Comparison of ENCODE assay signal across 18 cellular contexts in the genomic region with DNA sequence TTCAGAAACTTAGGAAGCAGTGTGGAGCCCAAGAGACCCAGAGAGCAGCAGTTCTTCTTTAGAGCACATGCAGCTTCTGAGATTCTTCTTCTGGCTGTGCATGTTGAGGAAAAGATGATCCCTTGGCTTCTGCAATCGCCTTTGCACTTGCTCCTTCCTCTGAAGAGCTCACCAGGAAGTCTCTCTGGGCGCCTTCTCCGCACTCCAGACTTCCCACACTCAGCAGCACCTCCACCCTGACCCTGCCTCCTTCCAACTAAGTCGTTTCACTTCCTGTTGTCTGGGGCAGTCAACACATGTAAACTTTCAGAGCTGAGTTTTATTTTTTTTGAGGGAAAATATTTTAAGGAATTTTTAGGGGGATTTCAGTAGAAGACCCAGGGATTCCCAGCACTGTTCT.
DNase-seq lines count a peak whose midpoint lies in the region; ATAC-seq, FAIRE-seq and TF ChIP-seq lines count a peak whose summit lies in the region.
"Had no signal": no experiment of that assay in that cellular context is flagged by ENCODE, and none has a peak within 500 bp of the region (broad histone marks: within the 10 kb centered on the region; RNA-seq: fewer than 3 reads in every experiment).

No MANE protein-coding gene starts in this region.

- H3K9me3 ChIP-seq in heart left ventricle (no peaks in the 10 kb centered on the region), left ventricle myocardium inferior (replicated peaks) (no peaks in the 10 kb centered on the region), RWPE2 (ENCODE audit: severe bottlenecking) (no peaks in the 10 kb centered on the region), transverse colon (no peaks in the 10 kb centered on the region)

- no peak overlapping the region for H3K4me3 ChIP-seq in heart left ventricle
- H3K4me3 ChIP-seq in left ventricle myocardium inferior, result no peak overlapping the region
- H3K4me3 ChIP-seq in RWPE2 (ENCODE audit: severe bottlenecking), result no peak overlapping the region
- no peak overlapping the region for H3K4me3 ChIP-seq in transverse colon

- no peak for TF ChIP-seq EP300 in transverse colon (IDR thresholded peaks at IDR 0.05; ENCODE audit: low read depth)

- FAIRE-seq in frontal cortex (lab: Jason Lieb, UNC), result no peak
- FAIRE-seq: A204.1, RCC 7860 had no signal

- no peak for TF ChIP-seq POLR2A in heart left ventricle (IDR thresholded peaks at IDR 0.05)
- TF ChIP-seq POLR2A in transverse colon (IDR thresholded peaks at IDR 0.05), result no peak

- intact Hi-C loops in heart left ventricle (cut with DNase I), result no loop called here
- intact Hi-C loops in left ventricle myocardium inferior (cut with micrococcal nuclease), result no loop called here
- intact Hi-C loops in left colon (cut with DNase I, micrococcal nuclease), result no loop called here
- intact Hi-C loops in transverse colon (cut with DNase I; ENCODE audit: low total_unique reads), result no loop called here

- DNase-seq in heart left ventricle (peak in 2 of 5 donors; percentile 28 to 38), left ventricle myocardium inferior (no peak), RWPE2 (ENCODE audit: low spot score) (no peak), left colon (peak; percentile 65 to 83), transverse colon (peak; percentile 75), frontal cortex (ENCODE audit: low spot score in 2 of 2) (no peak)
- DNase-seq in effector CD8-positive, alpha-beta T cell (lab: John Stamatoyannopoulos, UW), result no peak
- DNase-seq: activated CD4-positive, alpha-beta T cell treated with anti-CD3 and anti-CD28 coated beads for 48 hours; activated naive CD8-positive, alpha-beta T cell treated with anti-CD3 and anti-CD28 coated beads, Interleukin-2, amount 50 U/mL, for 24 hours; activated T-cell treated with anti-CD3 and anti-CD28 coated beads, Interleukin-2, amount 50 U/mL, for 48 hours; CD8-positive, alpha-beta memory T cell; NCI-H510A; stimulated activated naive CD4-positive, alpha-beta T cell; T-helper 17 cell had no signal

- H3K4me1 ChIP-seq in heart left ventricle (peaks cover 0 to 15% (median 0%) of the 10 kb centered on the region in 12 donors), left ventricle myocardium inferior (no peaks in the 10 kb centered on the region), RWPE2 (ENCODE audit: insufficient read depth, poor library complexity, severe bottlenecking) (peaks cover 37% of the 10 kb centered on the region), transverse colon (peaks cover 0 to 67% (median 35%) of the 10 kb centered on the region in 4 donors)

- peak in 3 of 4 donors; percentile 39 to 76 (median 64) for ATAC-seq in heart left ventricle
- no peak for ATAC-seq in RWPE2 (ENCODE audit: low read depth)
- peak; percentile 70 for ATAC-seq in left colon
- no peak for ATAC-seq in HG03280 (IDR thresholded peaks at IDR 0.05; ENCODE audit: unreplicated experiment)
- ATAC-seq: activated naive CD8-positive, alpha-beta T cell treated with anti-CD3 and anti-CD28 coated beads, Interleukin-2, amount 50 U/mL, for 24 hours; esophagus mucosa; T-helper 17 cell had no signal

- H3K27me3 ChIP-seq in heart left ventricle (no peaks in the 10 kb centered on the region), left ventricle myocardium inferior (ENCODE audit: low read depth) (no peaks in the 10 kb centered on the region), RWPE2 (ENCODE audit: insufficient read depth, poor library complexity, severe bottlenecking) (no peaks in the 10 kb centered on the region), transverse colon (no peaks in the 10 kb centered on the region)

- in situ Hi-C loops in transverse colon (cut with MboI; ENCODE audit: low pct_ligation_motif_present in 1 of 4, low pct_unique_long_range_greater_than_20kb in 1 of 4, low sequenced_read_pairs in 3 of 4), result no loop called here

- H3K36me3 ChIP-seq in heart left ventricle (no peaks in the 10 kb centered on the region), left ventricle myocardium inferior (no peaks in the 10 kb centered on the region), RWPE2 (ENCODE audit: low read depth) (no peaks in the 10 kb centered on the region), transverse colon (no peaks in the 10 kb centered on the region)

- peak overlapping the region in 1 of 12 donors; percentile 18 for H3K27ac ChIP-seq in heart left ventricle
- no peak overlapping the region for H3K27ac ChIP-seq in left ventricle myocardium inferior (replicated peaks)
- peak overlapping the region; percentile 100 for H3K27ac ChIP-seq in RWPE2 (ENCODE audit: poor library complexity, severe bottlenecking)
- peak overlapping the region; percentile 54 to 69 (median 62) for H3K27ac ChIP-seq in transverse colon

- WGBS in heart left ventricle, 4 donors, result 32 to 51% (median 44%) methylated on average over 4 of the region's 4 CpGs
- 12 to 67% methylated on average over 3 to 4 of the region's 4 CpGs for WGBS in transverse colon (ENCODE audit: low coverage in 1 of 2), 2 donors

- TF ChIP-seq CTCF in heart left ventricle (IDR thresholded peaks at IDR 0.05) (no peak), left ventricle myocardium inferior (IDR thresholded peaks at IDR 0.05; ENCODE audit: borderline replicate concordance) (no peak), RWPE2 (IDR thresholded peaks at IDR 0.05; ENCODE audit: poor library complexity, severe bottlenecking) (no peak), transverse colon (IDR thresholded peaks at IDR 0.05) (no peak)

Comparison
In these comparisons a context has a peak if more than half of its experiments do, and no peak if none do; other contexts are left out.
1. ATAC-seq: peak in heart left ventricle (3 of 4) and left colon (single experiment); none in RWPE2 (single experiment) and HG03280 (single experiment).
2. DNase-seq: peak in left colon (2 of 2) and transverse colon (single experiment); none in left ventricle myocardium inferior (single experiment), RWPE2 (single experiment), frontal cortex (0 of 2) and effector CD8-positive, alpha-beta T cell (single experiment).